18 cellular contexts compared by ENCODE assay signal in the genomic region with DNA sequence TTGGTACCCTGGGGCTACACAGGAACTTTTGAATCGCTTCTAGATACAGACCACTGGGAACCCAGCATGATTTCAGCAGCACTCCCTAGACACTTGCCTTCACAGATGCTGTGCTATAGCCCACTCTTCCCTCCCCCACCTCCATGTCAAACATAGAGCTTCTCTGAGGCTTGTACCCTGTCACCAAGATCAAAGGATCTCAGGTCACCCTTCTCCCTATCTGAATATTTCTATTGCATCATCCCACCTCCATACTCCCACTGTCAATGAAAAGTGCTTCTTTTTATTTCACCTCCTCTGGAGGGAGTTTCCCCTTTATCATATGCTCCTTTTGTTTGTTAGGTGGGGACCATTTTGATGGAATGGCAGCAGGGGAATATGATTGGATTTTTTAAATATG. TPM values are rescaled to one million over a fixed set of nuclear protein-coding genes. Genes with fewer than 3 reads are reported as not detected.
DNase-seq lines count a peak whose midpoint lies in the region; FAIRE-seq and TF ChIP-seq lines count a peak whose summit lies in the region.
"Had no signal": no experiment of that assay in that cellular context is flagged by ENCODE, and none has a peak within 500 bp of the region (broad histone marks: within the 10 kb centered on the region; RNA-seq: fewer than 3 reads in every experiment).

No MANE protein-coding gene starts in this region.

- H3K18ac ChIP-seq in H1 (ENCODE audit: extremely low read depth, low read length): no peak overlapping the region

- no peak overlapping the region for H2AK5ac ChIP-seq in H1 (ENCODE audit: low read depth, low read length)

- no peak for TF ChIP-seq CTCF in H1 (IDR thresholded peaks at IDR 0.05; ENCODE audit: control extremely low read depth in 1 of 3, insufficient read depth in 1 of 3, low read depth in 1 of 3, low read length in 3 of 3)

- no peaks in the 10 kb centered on the region for H3K79me2 ChIP-seq in H1 (ENCODE audit: control insufficient read depth in 1 of 2, insufficient read depth in 2 of 2, low read length in 2 of 2)

- H4K5ac ChIP-seq in H1 (ENCODE audit: insufficient read length, low read depth, low read length): no peak overlapping the region

- DNase-seq in NCI-H82 (lab: John Stamatoyannopoulos, UW) (peak; percentile 18), NCI-H82 treated with DMSO at 0.1 percent for 48 hours (lab: John Stamatoyannopoulos, UW; ENCODE audit: unreplicated experiment) (no peak), SW480 (ENCODE audit: low spot score) (peak; percentile 12), H1 (ENCODE audit: low read depth in 1 of 2, low spot score in 2 of 2) (peak in 1 of 2 experiments; percentile 26), DMS53 treated with DMSO at 0.1 percent for 48 hours (lab: John Stamatoyannopoulos, UW; ENCODE audit: unreplicated experiment) (no peak), GM03348 (ENCODE audit: low spot score) (no peak)
- DNase-seq in activated naive CD4-positive, alpha-beta T cell treated with Interleukin-2 at 50 U/mL for 16 hours: no peak
- DNase-seq: DMS79 treated with DMSO at 0.1 percent for 48 hours, HFFc6, NCI-H226, SIG-M5 had no signal

- POLR2A ChIA-PET in H1 (lab: Charles Lee; ENCODE audit: partially characterized antibody): interaction anchor here (1.1 to 1.3 kb wide), 2 partner anchors 15 to 62 kb away, joined by 3 read pairs; no protein-coding TSS in a partner anchor

- no peak overlapping the region for H3K56ac ChIP-seq in H1 (replicated peaks; ENCODE audit: insufficient read length, low read depth, low read length)

- no peak overlapping the region for H3K4ac ChIP-seq in H1 (replicated peaks; ENCODE audit: insufficient read length, low read depth, low read length)

- H3K27ac Mint-ChIP-seq in activated naive CD4-positive, alpha-beta T cell treated with anti-CD3 and anti-CD28 coated beads, Interleukin-2, amount 50 U/mL, for 24 hours: peak overlapping the region; percentile 68
- H3K27ac Mint-ChIP-seq: CD14-positive monocyte, HFFc6 had no signal

- H4K8ac ChIP-seq in H1 (ENCODE audit: extremely low read depth, insufficient read depth, low read length): no peak overlapping the region

- no peak for TF ChIP-seq EP300 in H1 (IDR thresholded peaks at IDR 0.05; ENCODE audit: borderline replicate concordance in 1 of 2, low read depth in 2 of 2, low read length in 2 of 2)

- no peak overlapping the region for H3K4me3 ChIP-seq in H1 (ENCODE audit: extremely low read depth in 1 of 4, insufficient read depth in 2 of 4, low read depth in 3 of 4, low read length in 4 of 4)
- H3K4me3 ChIP-seq: PC-9 had no signal

- no peaks in the 10 kb centered on the region for H3K79me1 ChIP-seq in H1 (ENCODE audit: low read depth, low read length)

- H3K36me3 Mint-ChIP-seq in activated naive CD4-positive, alpha-beta T cell treated with anti-CD3 and anti-CD28 coated beads, Interleukin-2, amount 50 U/mL, for 24 hours: peaks cover 6% of the 10 kb centered on the region
- H3K36me3 Mint-ChIP-seq: CD14-positive monocyte had no signal

- no peak overlapping the region for H2BK15ac ChIP-seq in H1 (ENCODE audit: low read length)

- H3K4me1 Mint-ChIP-seq in activated naive CD4-positive, alpha-beta T cell treated with anti-CD3 and anti-CD28 coated beads, Interleukin-2, amount 50 U/mL, for 24 hours: peaks cover 18% of the 10 kb centered on the region
- H3K4me1 Mint-ChIP-seq: CD14-positive monocyte had no signal

- H3K4me1 ChIP-seq in H1 (replicated peaks in 1 of 4; ENCODE audit: control insufficient read depth in 3 of 4, insufficient read depth in 4 of 4, low read length in 3 of 4): no peaks in the 10 kb centered on the region

- CTCF ChIA-PET in H1 (lab: Charles Lee; ENCODE audit: partially characterized antibody): interaction anchor here (0.6 to 5.5 kb wide), 26 partner anchors 10 to 1115 kb away, joined by 3 to 58 read pairs (median 4); no protein-coding TSS in a partner anchor

- H2BK5ac ChIP-seq in H1 (ENCODE audit: low read depth, low read length): no peak overlapping the region

- H2BK120ac ChIP-seq in H1 (replicated peaks; ENCODE audit: low read depth, low read length): no peak overlapping the region

- TF ChIP-seq RAD21 in H1 (IDR thresholded peaks at IDR 0.05 in 1 of 2, conservative IDR thresholded peaks at IDR 0.05 in 1 of 2; ENCODE audit: low read depth in 2 of 2, low read length in 2 of 2): no peak

- no peak overlapping the region for H3K9ac ChIP-seq in H1 (replicated peaks in 1 of 4; ENCODE audit: extremely low read depth in 1 of 4, low read depth in 3 of 4, low read length in 3 of 4)

- no peak for TF ChIP-seq POLR2A in H1 (IDR thresholded peaks at IDR 0.05; ENCODE audit: control extremely low read depth in 1 of 2, low read depth in 2 of 2, low read length in 2 of 2)

- FAIRE-seq in H1 (lab: Jason Lieb, UNC): no peak

- no peak overlapping the region for H3K14ac ChIP-seq in H1 (ENCODE audit: insufficient read length)

- no peak overlapping the region for H3K27ac ChIP-seq in H1 (ENCODE audit: low read depth, low read length)
- H3K27ac ChIP-seq: 22Rv1, PC-9, RWPE1 had no signal

- H3K23me2 ChIP-seq in H1 (ENCODE audit: low read depth, low read length): no peaks in the 10 kb centered on the region

- H3K36me3 ChIP-seq in H1 (ENCODE audit: control insufficient read depth in 2 of 4, insufficient read depth in 4 of 4, low read length in 3 of 4): no peaks in the 10 kb centered on the region

- no peak overlapping the region for H2BK12ac ChIP-seq in H1 (ENCODE audit: low read depth, low read length)

- no peak overlapping the region for H3K4me2 ChIP-seq in H1 (ENCODE audit: insufficient read depth in 1 of 2, low read depth in 2 of 2, low read length in 2 of 2)
- H3K4me2 ChIP-seq: PC-9 had no signal

- H3K27me3 Mint-ChIP-seq in activated naive CD4-positive, alpha-beta T cell treated with anti-CD3 and anti-CD28 coated beads, Interleukin-2, amount 50 U/mL, for 24 hours: peaks cover 3% of the 10 kb centered on the region

- H3K9me3 ChIP-seq in H1 (ENCODE audit: insufficient read depth in 2 of 2, low read depth in 1 of 2, low read length in 1 of 2): no peaks in the 10 kb centered on the region

- no peak overlapping the region for H2BK20ac ChIP-seq in H1 (ENCODE audit: low read length)

- no peaks in the 10 kb centered on the region for H4K20me1 ChIP-seq in H1 (replicated peaks in 1 of 2; ENCODE audit: control insufficient read depth in 1 of 2, insufficient read depth in 2 of 2, low read length in 2 of 2)

- no peaks in the 10 kb centered on the region for H3K27me3 ChIP-seq in H1 (replicated peaks in 1 of 4; ENCODE audit: control insufficient read depth in 3 of 4, extremely low read depth in 1 of 4, insufficient read depth in 3 of 4, low read length in 3 of 4)

- H3K23ac ChIP-seq in H1 (ENCODE audit: insufficient read length): no peak overlapping the region

- WGBS in H1 (ENCODE audit: extremely low coverage in 1 of 2, insufficient coverage in 1 of 2, insufficient read length in 1 of 2, insufficient replicate concordance in 2 of 2, low coverage in 1 of 2, low lambda C conversion rate in 2 of 2, missing lambda C conversion rate in 1 of 2), 2 experiments: 87% methylated on average over 1 of the region's 1 CpG; no CpG with 5 or more reads in 1 of the 2 experiments

- peak overlapping the region; percentile 24 for H3K4me3 Mint-ChIP-seq in activated naive CD4-positive, alpha-beta T cell treated with anti-CD3 and anti-CD28 coated beads, Interleukin-2, amount 50 U/mL, for 24 hours
- H3K4me3 Mint-ChIP-seq: CD14-positive monocyte, HFFc6 had no signal

- no peak overlapping the region for H2AFZ ChIP-seq in H1 (ENCODE audit: low read length)
- H2AFZ ChIP-seq: PC-9 had no signal

- H3K9me3 Mint-ChIP-seq in activated naive CD4-positive, alpha-beta T cell treated with anti-CD3 and anti-CD28 coated beads, Interleukin-2, amount 50 U/mL, for 24 hours: peaks cover 18% of the 10 kb centered on the region

- H4K91ac ChIP-seq in H1 (replicated peaks; ENCODE audit: insufficient read length, low read length): no peak overlapping the region

TF ChIP-seq in H1, 55 proteins besides CTCF, POLR2A, EP300 and RAD21:
- TF ChIP-seq SUZ12 (IDR thresholded peaks at IDR 0.05; ENCODE audit: low read length): no peak
- TF ChIP-seq CEBPB (IDR thresholded peaks at IDR 0.05; ENCODE audit: low read depth, low read length): peak; percentile 14; the same call in 1 of the 2 replicates

RNA-seq across cellular contexts. Expression of a gene that starts 29.2 kb away (rescaled TPM):
- total RNA-seq in H1 (2021; fragmentation: NEBNext Ultra II Directional; extraction: Animal tissue kit (Norgen Biotek cat#: 25700)): 0.35 and 1.0 TPM in 2 replicates
- polyA plus RNA-seq in H1 (2011; rRNA removed): 0.13 and 0.29 TPM in 2 replicates
- 0.26 TPM for polyA plus RNA-seq in H1 (2011; cell fraction: cytosol; rRNA removed)
- polyA plus RNA-seq in H1 (2011; cell fraction: nucleus; rRNA removed): 0.57 TPM
- 0.19 to 0.42 TPM (median 0.31 TPM) in 4 replicates for polyA plus RNA-seq in H1 (2012, experiment 1 of 2)
- 0.25 TPM for polyA plus RNA-seq in H1 (2012, experiment 2 of 2)
- polyA plus RNA-seq in H1 (2013, experiment 1 of 2): 0.30 TPM
- polyA plus RNA-seq in H1 (2013, experiment 2 of 2): 0.22 TPM
- 0.41 and 0.63 TPM in 2 replicates for polyA minus RNA-seq in H1 (2011; rRNA and poly(A)+ RNA removed)
- polyA minus RNA-seq in H1 (2011; cell fraction: cytosol; rRNA and poly(A)+ RNA removed): not detected
- polyA minus RNA-seq in H1 (2011; cell fraction: nucleus; rRNA and poly(A)+ RNA removed): 0.40 TPM
- total RNA-seq: HFFc6, HT-29, MCF 10A, PC-9 had no signal

Comparison
In these comparisons a context has a peak if more than half of its experiments do, and no peak if none do; other contexts are left out.
1. DNase-seq: peak in NCI-H82 (single experiment) and SW480 (single experiment); none in NCI-H82 treated with DMSO at 0.1 percent for 48 hours (single experiment), activated naive CD4-positive, alpha-beta T cell treated with Interleukin-2 at 50 U/mL for 16 hours (single experiment), DMS53 treated with DMSO at 0.1 percent for 48 hours (single experiment) and GM03348 (single experiment).